In genomic region chr18:9526458-9526857, GRCh38 we compare ENCODE assay signal across 22 cellular contexts.
"Had no signal": no experiment of that assay in that cellular context is flagged by ENCODE, and none has a peak within 500 bp of the region (broad histone marks: within the 10 kb centered on the region; RNA-seq: fewer than 3 reads in every experiment).

No MANE protein-coding gene starts in this region.

- DNase-seq: cerebellar nuclear complex; gastrocnemius medialis; heart right ventricle; hypothalamus; left lung; lower lobe of right lung; mesenchymal stem cell; naive B cell; nephron progenitor cell; psoas muscle; spleen; stimulated activated CD4-positive, alpha-beta T cell treated with anti-CD3 and anti-CD28 coated beads, Interleukin-15, amount 100 ng/mL, for 24 hours; stimulated activated CD4-positive, alpha-beta T cell treated with anti-CD3 and anti-CD28 coated beads, Interleukin-1b, Interleukin-23, amount 100 ng/mL, for 48 hours; stimulated activated CD4-positive, alpha-beta T cell treated with anti-CD3 and anti-CD28 coated beads, Interleukin-4, amount 100 ng/mL, for 24 hours; tibial artery; upper lobe of right lung had no signal

- H3K9me3 ChIP-seq: gastrocnemius medialis, heart right ventricle, left lung, lower lobe of right lung, psoas muscle, spleen, tibial artery, upper lobe of right lung had no signal

- H3K27me3 ChIP-seq: gastrocnemius medialis, heart right ventricle, left lung, spleen, tibial artery, upper lobe of right lung had no signal

- FAIRE-seq: colon, endothelial cell of umbilical vein, islet of Langerhans had no signal

- H3K27ac ChIP-seq: gastrocnemius medialis, heart right ventricle, left lung, lower lobe of right lung, psoas muscle, spleen, tibial artery, upper lobe of right lung had no signal

- ATAC-seq: esophagus mucosa; gastrocnemius medialis; heart right ventricle; left lung; lower lobe of right lung; psoas muscle; sciatic nerve; stimulated activated memory B cell treated with anti-CD40 and anti-IgM and Interleukin-4, amounts not matched to agents 10 μg/mL and 1 μg/mL and 100 μg/mL, for 72 hours; upper lobe of right lung had no signal

- H3K4me1 ChIP-seq: gastrocnemius medialis, lower lobe of right lung, psoas muscle, tibial artery, upper lobe of right lung had no signal

- H3K4me3 ChIP-seq: gastrocnemius medialis, heart right ventricle, left lung, lower lobe of right lung, psoas muscle, spleen, tibial artery, upper lobe of right lung had no signal
